2 cellular contexts compared by ENCODE assay signal in the genomic region with DNA sequence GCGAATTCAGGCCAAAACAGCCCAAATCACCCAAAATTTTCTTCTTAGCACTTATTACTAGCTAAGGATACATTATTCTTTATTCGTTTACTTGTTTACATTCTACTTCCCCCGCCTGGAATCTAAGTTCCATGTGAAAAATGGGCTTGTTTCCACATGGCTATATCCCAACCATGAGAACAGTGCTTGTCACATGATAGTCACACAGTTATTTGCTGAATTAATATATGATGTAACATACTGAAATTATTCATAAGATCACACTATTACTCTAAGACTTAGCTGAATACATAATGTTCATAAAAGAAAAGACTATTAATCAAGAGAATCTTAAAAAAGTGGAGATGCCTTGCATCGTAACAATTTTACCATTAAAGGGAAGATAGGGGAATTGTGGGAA.
TF ChIP-seq lines count a peak whose summit lies in the region.

No MANE protein-coding gene starts in this region.

TF ChIP-seq in liver, 16 proteins besides CTCF, POLR2A, EP300 and RAD21:
- no peak for TF ChIP-seq REST (IDR thresholded peaks at IDR 0.05)
- no peak for TF ChIP-seq EGR1 (IDR thresholded peaks at IDR 0.05; ENCODE audit: low read depth in 2 of 2)
- TF ChIP-seq FOXA2 (IDR thresholded peaks at IDR 0.05), result no peak
- TF ChIP-seq HNF4A (conservative IDR thresholded peaks at IDR 0.05), result no peak
- no peak for TF ChIP-seq YY1 (IDR thresholded peaks at IDR 0.05)
- no peak for TF ChIP-seq RXRA (IDR thresholded peaks at IDR 0.05)
- no peak for TF ChIP-seq GABPA (IDR thresholded peaks at IDR 0.05 in 1 of 2, conservative IDR thresholded peaks at IDR 0.05 in 1 of 2)
- TF ChIP-seq, protein P1, sequence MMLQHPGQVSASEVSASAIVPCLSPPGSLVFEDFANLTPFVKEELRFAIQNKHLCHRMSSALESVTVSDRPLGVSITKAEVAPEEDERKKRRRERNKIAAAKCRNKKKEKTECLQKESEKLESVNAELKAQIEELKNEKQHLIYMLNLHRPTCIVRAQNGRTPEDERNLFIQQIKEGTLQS (IDR thresholded peaks at IDR 0.05), result no peak
- TF ChIP-seq HNF4G (IDR thresholded peaks at IDR 0.05), result no peak

TF ChIP-seq in HepG2, 621 proteins besides CTCF, POLR2A, EP300 and RAD21:
- TF ChIP-seq, protein P2, sequence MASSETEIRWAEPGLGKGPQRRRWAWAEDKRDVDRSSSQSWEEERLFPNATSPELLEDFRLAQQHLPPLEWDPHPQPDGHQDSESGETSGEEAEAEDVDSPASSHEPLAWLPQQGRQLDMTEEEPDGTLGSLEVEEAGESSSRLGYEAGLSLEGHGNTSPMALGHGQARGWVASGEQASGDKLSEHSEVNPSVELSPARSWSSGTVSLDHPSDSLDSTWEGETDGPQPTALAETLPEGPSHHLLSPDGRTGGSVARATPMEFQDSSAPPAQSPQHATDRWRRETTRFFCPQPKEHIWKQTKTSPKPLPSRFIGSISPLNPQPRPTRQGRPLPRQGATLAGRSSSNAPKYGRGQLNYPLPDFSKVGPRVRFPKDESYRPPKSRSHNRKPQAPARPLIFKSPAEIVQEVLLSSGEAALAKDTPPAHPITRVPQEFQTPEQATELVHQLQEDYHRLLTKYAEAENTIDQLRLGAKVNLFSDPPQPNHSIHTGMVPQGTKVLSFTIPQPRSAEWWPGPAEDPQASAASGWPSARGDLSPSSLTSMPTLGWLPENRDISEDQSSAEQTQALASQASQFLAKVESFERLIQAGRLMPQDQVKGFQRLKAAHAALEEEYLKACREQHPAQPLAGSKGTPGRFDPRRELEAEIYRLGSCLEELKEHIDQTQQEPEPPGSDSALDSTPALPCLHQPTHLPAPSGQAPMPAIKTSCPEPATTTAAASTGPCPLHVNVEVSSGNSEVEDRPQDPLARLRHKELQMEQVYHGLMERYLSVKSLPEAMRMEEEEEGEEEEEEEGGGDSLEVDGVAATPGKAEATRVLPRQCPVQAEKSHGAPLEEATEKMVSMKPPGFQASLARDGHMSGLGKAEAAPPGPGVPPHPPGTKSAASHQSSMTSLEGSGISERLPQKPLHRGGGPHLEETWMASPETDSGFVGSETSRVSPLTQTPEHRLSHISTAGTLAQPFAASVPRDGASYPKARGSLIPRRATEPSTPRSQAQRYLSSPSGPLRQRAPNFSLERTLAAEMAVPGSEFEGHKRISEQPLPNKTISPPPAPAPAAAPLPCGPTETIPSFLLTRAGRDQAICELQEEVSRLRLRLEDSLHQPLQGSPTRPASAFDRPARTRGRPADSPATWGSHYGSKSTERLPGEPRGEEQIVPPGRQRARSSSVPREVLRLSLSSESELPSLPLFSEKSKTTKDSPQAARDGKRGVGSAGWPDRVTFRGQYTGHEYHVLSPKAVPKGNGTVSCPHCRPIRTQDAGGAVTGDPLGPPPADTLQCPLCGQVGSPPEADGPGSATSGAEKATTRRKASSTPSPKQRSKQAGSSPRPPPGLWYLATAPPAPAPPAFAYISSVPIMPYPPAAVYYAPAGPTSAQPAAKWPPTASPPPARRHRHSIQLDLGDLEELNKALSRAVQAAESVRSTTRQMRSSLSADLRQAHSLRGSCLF (CRISPR knock-in tag; IDR thresholded peaks at IDR 0.05; ENCODE audit: borderline replicate concordance), result no peak
- TF ChIP-seq JUN (CRISPR knock-in tag; IDR thresholded peaks at IDR 0.05) (no peak), ATF7-NPFF (CRISPR knock-in tag; IDR thresholded peaks at IDR 0.05; ENCODE audit: low read depth) (no peak), ZFP1 (CRISPR knock-in tag; IDR thresholded peaks at IDR 0.05) (no peak), GTF2F1 (IDR thresholded peaks at IDR 0.05; ENCODE audit: low read length) (no peak), ZNF776 (CRISPR knock-in tag; IDR thresholded peaks at IDR 0.05) (no peak), ASH2L (IDR thresholded peaks at IDR 0.05; ENCODE audit: insufficient read length, low read depth, low read length) (no peak), ZBTB3 (CRISPR knock-in tag; IDR thresholded peaks at IDR 0.05; ENCODE audit: borderline replicate concordance, low read depth) (no peak), ZNF839 (CRISPR knock-in tag; IDR thresholded peaks at IDR 0.05; ENCODE audit: borderline replicate concordance) (no peak)
- TF ChIP-seq, protein P3, sequence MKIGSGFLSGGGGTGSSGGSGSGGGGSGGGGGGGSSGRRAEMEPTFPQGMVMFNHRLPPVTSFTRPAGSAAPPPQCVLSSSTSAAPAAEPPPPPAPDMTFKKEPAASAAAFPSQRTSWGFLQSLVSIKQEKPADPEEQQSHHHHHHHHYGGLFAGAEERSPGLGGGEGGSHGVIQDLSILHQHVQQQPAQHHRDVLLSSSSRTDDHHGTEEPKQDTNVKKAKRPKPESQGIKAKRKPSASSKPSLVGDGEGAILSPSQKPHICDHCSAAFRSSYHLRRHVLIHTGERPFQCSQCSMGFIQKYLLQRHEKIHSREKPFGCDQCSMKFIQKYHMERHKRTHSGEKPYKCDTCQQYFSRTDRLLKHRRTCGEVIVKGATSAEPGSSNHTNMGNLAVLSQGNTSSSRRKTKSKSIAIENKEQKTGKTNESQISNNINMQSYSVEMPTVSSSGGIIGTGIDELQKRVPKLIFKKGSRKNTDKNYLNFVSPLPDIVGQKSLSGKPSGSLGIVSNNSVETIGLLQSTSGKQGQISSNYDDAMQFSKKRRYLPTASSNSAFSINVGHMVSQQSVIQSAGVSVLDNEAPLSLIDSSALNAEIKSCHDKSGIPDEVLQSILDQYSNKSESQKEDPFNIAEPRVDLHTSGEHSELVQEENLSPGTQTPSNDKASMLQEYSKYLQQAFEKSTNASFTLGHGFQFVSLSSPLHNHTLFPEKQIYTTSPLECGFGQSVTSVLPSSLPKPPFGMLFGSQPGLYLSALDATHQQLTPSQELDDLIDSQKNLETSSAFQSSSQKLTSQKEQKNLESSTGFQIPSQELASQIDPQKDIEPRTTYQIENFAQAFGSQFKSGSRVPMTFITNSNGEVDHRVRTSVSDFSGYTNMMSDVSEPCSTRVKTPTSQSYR (CRISPR knock-in tag; IDR thresholded peaks at IDR 0.05; ENCODE audit: borderline replicate concordance), result no peak
